Comparison of ENCODE assay signal across 17 cellular contexts in the genomic region with DNA sequence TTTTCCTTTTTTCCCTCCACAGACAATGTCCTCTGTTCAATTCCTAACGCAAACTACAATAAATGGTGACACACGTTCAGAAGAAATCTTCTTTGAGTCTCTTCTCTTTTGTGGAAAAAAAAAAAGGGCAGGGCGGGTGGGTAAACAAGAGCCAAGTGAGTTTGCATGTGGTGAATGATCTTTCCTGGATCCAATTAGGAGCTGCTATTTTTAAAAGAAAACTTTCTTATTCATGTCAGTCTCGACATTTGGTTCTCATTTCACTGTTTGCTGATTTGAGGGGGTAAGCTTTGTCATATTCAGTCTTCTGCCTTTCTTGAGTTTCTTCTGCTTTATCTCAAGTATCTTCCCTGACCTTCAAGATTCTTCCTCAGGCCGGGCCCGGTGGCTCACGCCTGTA. TPM values are rescaled to one million over a fixed set of nuclear protein-coding genes. Genes with fewer than 3 reads are reported as not detected.
A peak's percentile ranks its signal among the peaks of the same experiment; 100 is the strongest.
DNase-seq lines count a peak whose midpoint lies in the region; TF ChIP-seq lines count a peak whose summit lies in the region.
"Had no signal": no experiment of that assay in that cellular context is flagged by ENCODE, and none has a peak within 500 bp of the region (broad histone marks: within the 10 kb centered on the region; RNA-seq: fewer than 3 reads in every experiment).

No MANE protein-coding gene starts in this region.

- POLR2A ChIA-PET in OCI-LY7 (lab: Charles Lee) = no interaction called here

- H3K4me3 Mint-ChIP-seq in endodermal cell = no peak overlapping the region
- H3K4me3 Mint-ChIP-seq in nephron = peak overlapping the region in 1 of 3 experiments; percentile 27

- H3K9me3 Mint-ChIP-seq in endodermal cell (peaks cover 1% of the 10 kb centered on the region), nephron (peaks cover 4% of the 10 kb centered on the region)

- BruUV-seq in OCI-LY7 (replicated peaks; lab: Mats Ljungman, UMichigan) = no TSS peak

- H3K36me3 ChIP-seq in endodermal cell (ENCODE audit: control insufficient read depth, insufficient read depth, low read length) = peaks cover 24% of the 10 kb centered on the region
- peaks cover 0 to 31% (median 0%) of the 10 kb centered on the region in 3 donors for H3K36me3 ChIP-seq in Peyer's patch
- peaks cover 16% of the 10 kb centered on the region for H3K36me3 ChIP-seq in OCI-LY7 (ENCODE audit: insufficient read depth, low read length)

- peaks cover 3% of the 10 kb centered on the region for H3K9me3 ChIP-seq in endodermal cell (ENCODE audit: control insufficient read depth, low read length)
- no peaks in the 10 kb centered on the region for H3K9me3 ChIP-seq in Peyer's patch
- H3K9me3 ChIP-seq in OCI-LY7 (ENCODE audit: low read length) = 0 out of 2 replicates have a peak, but pooled peaks cover 1% of the 10 kb centered on the region
- H3K9me3 ChIP-seq: SJSA1 had no signal

- WGBS in endodermal cell (ENCODE audit: insufficient coverage in 1 of 2, insufficient read length in 1 of 2), 2 experiments = 89 to 91% methylated on average over 5 to 6 of the region's 7 CpGs

- no peak overlapping the region for H3K4me2 ChIP-seq in OCI-LY7 (ENCODE audit: low read length)

- H2AFZ ChIP-seq in OCI-LY7 (ENCODE audit: low read length) = no peak overlapping the region

- H3K27ac Mint-ChIP-seq in endodermal cell (no peak overlapping the region), nephron (peak overlapping the region; percentile 19 to 86 (median 47))

- no peaks in the 10 kb centered on the region for H3K4me1 ChIP-seq in endodermal cell (ENCODE audit: control insufficient read depth, insufficient read depth, low read length)
- H3K4me1 ChIP-seq in Peyer's patch = no peaks in the 10 kb centered on the region
- H3K4me1 ChIP-seq in OCI-LY7 (ENCODE audit: insufficient read depth, low read length, poor library complexity, severe bottlenecking) = no peaks in the 10 kb centered on the region
- H3K4me1 ChIP-seq: SJSA1 had no signal

- TF ChIP-seq POLR2A in Peyer's patch (IDR thresholded peaks at IDR 0.05) = no peak

- CTCF ChIA-PET in OCI-LY7 (lab: Charles Lee; ENCODE audit: unreplicated experiment) = no interaction called here

- TF ChIP-seq CTCF in HFF-Myc (IDR thresholded peaks at IDR 0.05; ENCODE audit: low read depth, low read length, missing control alignments) = no peak
- no peak for TF ChIP-seq CTCF in endodermal cell (conservative IDR thresholded peaks at IDR 0.05)
- TF ChIP-seq CTCF in nephron (IDR thresholded peaks at IDR 0.05; ENCODE audit: unreplicated experiment in 3 of 3) = no peak
- TF ChIP-seq CTCF in Peyer's patch (IDR thresholded peaks at IDR 0.05) = no peak
- TF ChIP-seq CTCF in OCI-LY7 (conservative IDR thresholded peaks at IDR 0.05; ENCODE audit: low read length) = no peak

- H3K27me3 Mint-ChIP-seq in endodermal cell (ENCODE audit: insufficient read depth) = no peaks in the 10 kb centered on the region
- peaks cover 4% of the 10 kb centered on the region for H3K27me3 Mint-ChIP-seq in nephron (ENCODE audit: low read depth)

- H3K27me3 ChIP-seq in endodermal cell (ENCODE audit: control insufficient read depth, insufficient read depth, low read length, poor library complexity, severe bottlenecking) (no peaks in the 10 kb centered on the region), Peyer's patch (no peaks in the 10 kb centered on the region)
- H3K27me3 ChIP-seq: SJSA1 had no signal

- H3K4me1 Mint-ChIP-seq in endodermal cell (no peaks in the 10 kb centered on the region), nephron (peaks cover 55% of the 10 kb centered on the region)

- peak overlapping the region; percentile 62 for H3K27ac ChIP-seq in endodermal cell (ENCODE audit: low read depth, low read length)
- H3K27ac ChIP-seq in Peyer's patch = no peak overlapping the region
- no peak overlapping the region for H3K27ac ChIP-seq in OCI-LY7 (ENCODE audit: low read depth, low read length, poor library complexity, severe bottlenecking)
- H3K27ac ChIP-seq: 22Rv1, SJSA1 had no signal

- H3K36me3 Mint-ChIP-seq in endodermal cell (ENCODE audit: low read depth) = peaks cover 34% of the 10 kb centered on the region
- peaks cover 45% of the 10 kb centered on the region for H3K36me3 Mint-ChIP-seq in nephron (ENCODE audit: low read depth)

- H4K20me1 ChIP-seq in OCI-LY7 (ENCODE audit: insufficient read depth, low read length) = no peaks in the 10 kb centered on the region

- intact Hi-C loops in OCI-LY7 (cut with micrococcal nuclease; ENCODE audit: unreplicated experiment) = no loop called here

- no peaks in the 10 kb centered on the region for H3K79me2 ChIP-seq in OCI-LY7 (ENCODE audit: insufficient read depth, low read depth, low read length)

- H3K9ac ChIP-seq in endodermal cell (ENCODE audit: extremely low read depth, low read length, poor library complexity, severe bottlenecking) = no peak overlapping the region

- peak; percentile 58 for DNase-seq in AG08395 (ENCODE audit: low spot score)
- DNase-seq in HFF-Myc (ENCODE audit: extremely low read depth, low read depth) = peak; percentile 58
- no peak for DNase-seq in endodermal cell
- DNase-seq in activated CD8-positive, alpha-beta memory T cell treated with anti-CD3 and anti-CD28 coated beads, Interleukin-2, amount 50 U/mL, for 4 hours = no peak
- no peak for DNase-seq in stimulated activated CD8-positive, alpha-beta memory T cell treated with anti-CD3 and anti-CD28 coated beads, Interleukin-4, amount 100 ng/mL, for 48 hours
- no peak for DNase-seq in Peyer's patch
- DNase-seq in OCI-LY7 (ENCODE audit: low spot score) = no peak
- DNase-seq: DMS79, NCI-H1048, NCI-H146, NCI-H2107, NCI-H226, NCI-H526 treated with DMSO at 0.1 percent for 48 hours had no signal

- no peak overlapping the region for H3K4me3 ChIP-seq in HFF-Myc (replicated peaks; ENCODE audit: low read depth, low read length)
- H3K4me3 ChIP-seq in endodermal cell (ENCODE audit: low read length) = no peak overlapping the region
- H3K4me3 ChIP-seq in Peyer's patch = no peak overlapping the region
- no peak overlapping the region for H3K4me3 ChIP-seq in OCI-LY7 (ENCODE audit: low read depth, low read length, poor library complexity, severe bottlenecking)
- H3K4me3 ChIP-seq: K562, SJSA1 had no signal

- H3K9me2 ChIP-seq in OCI-LY7 (ENCODE audit: insufficient read depth, low read length) = no peaks in the 10 kb centered on the region

RNA-seq across cellular contexts. Expression of a gene that starts 29.2 kb away (rescaled TPM):
- total RNA-seq in endodermal cell = 10 to 100 TPM; 71.5 to 74.2 TPM
- polyA plus RNA-seq in endodermal cell (2013, experiment 1 of 2) = 77.6 TPM
- 78.5 TPM for polyA plus RNA-seq in endodermal cell (2013, experiment 2 of 2)
- 10 to 100 TPM; 55.2 to 88.1 (median 67.0) TPM for total RNA-seq in Peyer's patch
- 2.2 and 3.8 TPM in 2 replicates for total RNA-seq in OCI-LY7 (2014; rRNA removed; shearing (Covaris generic))
- 3.9 and 4.8 TPM in 2 replicates for total RNA-seq in OCI-LY7 (2022)

Comparison
In these comparisons a context has a peak if more than half of its experiments do, and no peak if none do; other contexts are left out.
1. DNase-seq: peak in AG08395 (single experiment) and HFF-Myc (single experiment); none in endodermal cell (single experiment), activated CD8-positive, alpha-beta memory T cell treated with anti-CD3 and anti-CD28 coated beads, Interleukin-2, amount 50 U/mL, for 4 hours (single experiment), stimulated activated CD8-positive, alpha-beta memory T cell treated with anti-CD3 and anti-CD28 coated beads, Interleukin-4, amount 100 ng/mL, for 48 hours (single experiment), Peyer's patch (0 of 3) and OCI-LY7 (single experiment).
2. RNA of a gene that starts 29.2 kb away (total RNA-seq): 71.5 to 74.2 TPM in endodermal cell and 55.2 to 88.1 TPM in Peyer's patch; 2.2 to 4.8 TPM in OCI-LY7; every median in the first group is over 4 times any median in the second.